ENCODE assay signal across 19 cellular contexts in the genomic region with DNA sequence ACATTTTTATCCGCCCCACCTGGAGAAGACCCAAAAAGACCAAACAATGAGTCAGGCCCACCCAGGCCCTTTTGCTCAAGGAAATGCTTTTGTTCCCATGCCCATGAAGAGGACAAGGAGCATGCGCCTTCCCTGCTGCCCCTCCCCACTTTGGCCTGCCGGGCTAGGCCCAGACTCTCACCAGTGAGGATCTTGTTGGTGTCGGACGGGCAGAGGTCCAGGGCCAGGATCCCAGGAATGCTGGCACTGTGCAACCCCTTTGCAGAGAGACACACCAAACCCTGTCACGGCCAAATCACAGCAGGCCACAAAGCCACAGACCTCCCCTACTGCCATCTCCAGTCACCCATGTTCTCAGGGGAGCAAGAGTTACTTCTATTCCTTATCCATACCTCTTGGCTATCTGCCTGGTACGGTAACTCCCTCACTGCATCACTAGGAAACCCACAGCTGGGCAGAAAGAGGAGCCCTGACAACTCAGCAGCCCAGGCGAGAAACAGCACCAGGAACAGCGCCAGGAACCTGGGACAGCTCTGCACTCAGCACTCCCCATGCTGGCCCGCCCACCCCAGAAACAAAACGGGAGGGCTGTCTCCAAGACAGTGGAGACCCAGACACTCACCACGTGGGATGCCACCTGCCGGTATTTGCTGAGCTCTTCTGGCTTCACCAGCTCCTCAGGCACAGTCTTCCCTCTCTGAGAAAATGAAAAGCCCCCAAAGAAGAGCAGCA. TPM values are rescaled to one million over a fixed set of nuclear protein-coding genes. Genes with fewer than 3 reads are reported as not detected.
DNase-seq lines count a peak whose midpoint lies in the region; ATAC-seq and TF ChIP-seq lines count a peak whose summit lies in the region.
"Had no signal": no experiment of that assay in that cellular context is flagged by ENCODE, and none has a peak within 500 bp of the region (broad histone marks: within the 10 kb centered on the region; RNA-seq: fewer than 3 reads in every experiment).

No MANE protein-coding gene starts in this region.

- CTCF ChIA-PET in T-cell (lab: Charles Lee), result interaction anchor here (1.0 to 2.2 kb wide), 7 partner anchors 9 to 69 kb away, joined by 3 to 14 read pairs (median 4); no protein-coding TSS in a partner anchor

- intact Hi-C loops in posterior cingulate gyrus (cut with DNase I), result no loop called here

- peaks cover 99% of the 10 kb centered on the region for H3K36me3 Mint-ChIP-seq in activated T-cell treated with anti-CD3 and anti-CD28 coated beads, Interleukin-2, amount 50 U/mL, for 24 hours (ENCODE audit: low read depth)
- H3K36me3 Mint-ChIP-seq in activated T-cell treated with anti-CD3 and anti-CD28 coated beads, Interleukin-2, amount 50 U/mL, for 4 hours (ENCODE audit: insufficient read depth), result peaks cover 55% of the 10 kb centered on the region
- H3K36me3 Mint-ChIP-seq in T-cell, result peaks cover 53% of the 10 kb centered on the region

- peaks cover 39% of the 10 kb centered on the region for H3K4me1 Mint-ChIP-seq in activated T-cell treated with anti-CD3 and anti-CD28 coated beads, Interleukin-2, amount 50 U/mL, for 24 hours (ENCODE audit: low read depth)
- H3K4me1 Mint-ChIP-seq in activated T-cell treated with anti-CD3 and anti-CD28 coated beads, Interleukin-2, amount 50 U/mL, for 4 hours (ENCODE audit: low read depth), result peaks cover 27% of the 10 kb centered on the region
- H3K4me1 Mint-ChIP-seq in T-cell, result peaks cover 32 to 34% (median 32%) of the 10 kb centered on the region in 3 donors

- no peak for TF ChIP-seq EP300 in Ishikawa (IDR thresholded peaks at IDR 0.05; ENCODE audit: borderline replicate concordance)

- no peak overlapping the region for H3K4me3 Mint-ChIP-seq in activated T-cell treated with anti-CD3 and anti-CD28 coated beads, Interleukin-2, amount 50 U/mL, for 24 hours
- H3K4me3 Mint-ChIP-seq in activated T-cell treated with anti-CD3 and anti-CD28 coated beads, Interleukin-2, amount 50 U/mL, for 4 hours, result no peak overlapping the region
- no peak overlapping the region for H3K4me3 Mint-ChIP-seq in T-cell

- no peaks in the 10 kb centered on the region for H3K9me3 Mint-ChIP-seq in activated T-cell treated with anti-CD3 and anti-CD28 coated beads, Interleukin-2, amount 50 U/mL, for 24 hours
- no peaks in the 10 kb centered on the region for H3K9me3 Mint-ChIP-seq in activated T-cell treated with anti-CD3 and anti-CD28 coated beads, Interleukin-2, amount 50 U/mL, for 4 hours
- no peaks in the 10 kb centered on the region for H3K9me3 Mint-ChIP-seq in T-cell

- DNase-seq in activated T-cell treated with anti-CD3 and anti-CD28 coated beads, Interleukin-2, amount 50 U/mL, for 24 hours, result no peak
- DNase-seq in activated T-cell treated with anti-CD3 and anti-CD28 coated beads, Interleukin-2, amount 50 U/mL, for 4 hours, result no peak
- DNase-seq in hippocampal formation (lab: John Stamatoyannopoulos, UW), result peak; percentile 23 to 51
- DNase-seq in posterior cingulate gyrus, result peak in 8 of 10 donors; percentile 63 to 95 (median 82)
- DNase-seq in DMS153 (lab: John Stamatoyannopoulos, UW), result no peak
- DNase-seq in activated gamma-delta T cell (lab: John Stamatoyannopoulos, UW), result no peak
- no peak for DNase-seq in T-cell
- DNase-seq: DMS 273 treated with DMSO at 0.1 percent for 48 hours, EL, H7, NCI-H1930, NCI-H2171 treated with DMSO at 0.1 percent for 48 hours, NCI-H774, SHP77 treated with DMSO at 0.1 percent for 48 hours had no signal

- no peaks in the 10 kb centered on the region for H3K27me3 Mint-ChIP-seq in activated T-cell treated with anti-CD3 and anti-CD28 coated beads, Interleukin-2, amount 50 U/mL, for 24 hours
- H3K27me3 Mint-ChIP-seq in activated T-cell treated with anti-CD3 and anti-CD28 coated beads, Interleukin-2, amount 50 U/mL, for 4 hours (ENCODE audit: low read depth), result no peaks in the 10 kb centered on the region
- no peaks in the 10 kb centered on the region for H3K27me3 Mint-ChIP-seq in T-cell

- no peak for ATAC-seq in activated T-cell treated with anti-CD3 and anti-CD28 coated beads, Interleukin-2, amount 50 U/mL, for 4 hours
- no peak for ATAC-seq in T-cell (replicated peaks in 1 of 4)
- ATAC-seq: HepG2, Panc1 had no signal

- peak overlapping the region; percentile 47 for H3K27ac Mint-ChIP-seq in activated T-cell treated with anti-CD3 and anti-CD28 coated beads, Interleukin-2, amount 50 U/mL, for 24 hours
- H3K27ac Mint-ChIP-seq in T-cell, result no peak overlapping the region

- POLR2A ChIA-PET in T-cell (lab: Charles Lee), result no interaction called here

- no peak for TF ChIP-seq RAD21 in Ishikawa (IDR thresholded peaks at IDR 0.05; ENCODE audit: low read depth)

TF ChIP-seq in Ishikawa, 13 proteins besides CTCF, POLR2A, EP300 and RAD21:
- TF ChIP-seq TCF12 (IDR thresholded peaks at IDR 0.05; ENCODE audit: low read depth), result no peak
- TF ChIP-seq, protein P1, sequence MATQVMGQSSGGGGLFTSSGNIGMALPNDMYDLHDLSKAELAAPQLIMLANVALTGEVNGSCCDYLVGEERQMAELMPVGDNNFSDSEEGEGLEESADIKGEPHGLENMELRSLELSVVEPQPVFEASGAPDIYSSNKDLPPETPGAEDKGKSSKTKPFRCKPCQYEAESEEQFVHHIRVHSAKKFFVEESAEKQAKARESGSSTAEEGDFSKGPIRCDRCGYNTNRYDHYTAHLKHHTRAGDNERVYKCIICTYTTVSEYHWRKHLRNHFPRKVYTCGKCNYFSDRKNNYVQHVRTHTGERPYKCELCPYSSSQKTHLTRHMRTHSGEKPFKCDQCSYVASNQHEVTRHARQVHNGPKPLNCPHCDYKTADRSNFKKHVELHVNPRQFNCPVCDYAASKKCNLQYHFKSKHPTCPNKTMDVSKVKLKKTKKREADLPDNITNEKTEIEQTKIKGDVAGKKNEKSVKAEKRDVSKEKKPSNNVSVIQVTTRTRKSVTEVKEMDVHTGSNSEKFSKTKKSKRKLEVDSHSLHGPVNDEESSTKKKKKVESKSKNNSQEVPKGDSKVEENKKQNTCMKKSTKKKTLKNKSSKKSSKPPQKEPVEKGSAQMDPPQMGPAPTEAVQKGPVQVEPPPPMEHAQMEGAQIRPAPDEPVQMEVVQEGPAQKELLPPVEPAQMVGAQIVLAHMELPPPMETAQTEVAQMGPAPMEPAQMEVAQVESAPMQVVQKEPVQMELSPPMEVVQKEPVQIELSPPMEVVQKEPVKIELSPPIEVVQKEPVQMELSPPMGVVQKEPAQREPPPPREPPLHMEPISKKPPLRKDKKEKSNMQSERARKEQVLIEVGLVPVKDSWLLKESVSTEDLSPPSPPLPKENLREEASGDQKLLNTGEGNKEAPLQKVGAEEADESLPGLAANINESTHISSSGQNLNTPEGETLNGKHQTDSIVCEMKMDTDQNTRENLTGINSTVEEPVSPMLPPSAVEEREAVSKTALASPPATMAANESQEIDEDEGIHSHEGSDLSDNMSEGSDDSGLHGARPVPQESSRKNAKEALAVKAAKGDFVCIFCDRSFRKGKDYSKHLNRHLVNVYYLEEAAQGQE (IDR thresholded peaks at IDR 0.05; ENCODE audit: low read depth), result peak; percentile 46; the same call in 1 of the 2 replicates

RNA-seq across cellular contexts. Expression of gene PRPF19, which starts 5.5 kb away (rescaled TPM):
- 100 to 1,000 TPM; 297 to 335 (median 311) TPM for total RNA-seq in activated T-cell treated with anti-CD3 and anti-CD28 coated beads, Interleukin-2, amount 50 U/mL, for 4 hours
- total RNA-seq in T-cell, result 100 to 1,000 TPM in 2 of 5 donors, 10 to 100 TPM in 3; 81.7 to 106 (median 96.9) TPM

RNA-seq across cellular contexts. Expression of gene TMEM109, which starts 13.1 kb away (rescaled TPM):
- 100 to 1,000 TPM; 184 to 216 (median 204) TPM for total RNA-seq in activated T-cell treated with anti-CD3 and anti-CD28 coated beads, Interleukin-2, amount 50 U/mL, for 4 hours
- 10 to 100 TPM; 55.6 to 82.1 (median 71.8) TPM for total RNA-seq in T-cell

RNA-seq across cellular contexts. Expression of gene TMEM132A, which starts 23.4 kb away (rescaled TPM):
- 1 to 10 TPM in 2 of 3 donors, under 1 TPM in 1; 0.84 to 1.4 (median 1.4) TPM for total RNA-seq in activated T-cell treated with anti-CD3 and anti-CD28 coated beads, Interleukin-2, amount 50 U/mL, for 4 hours
- 1 to 10 TPM in 2 of 5 donors, under 1 TPM in 1, not detected in 2; 0.23 to 1.6 (median 1.2) TPM for total RNA-seq in T-cell

RNA-seq across cellular contexts. Expression of gene ZP1, which starts 33.5 kb away (rescaled TPM):
- not detected for total RNA-seq in activated T-cell treated with anti-CD3 and anti-CD28 coated beads, Interleukin-2, amount 50 U/mL, for 4 hours
- 1 to 10 TPM in 1 of 5 donors, under 1 TPM in 1, not detected in 3; 0.20 to 1.0 TPM for total RNA-seq in T-cell
- total RNA-seq: H7, HepG2, NCI-H460 had no signal

RNA-seq across cellular contexts. Expression of gene PTGDR2, which starts 45.1 kb away (rescaled TPM):
- under 1 TPM; 0.23 to 0.45 (median 0.35) TPM for total RNA-seq in activated T-cell treated with anti-CD3 and anti-CD28 coated beads, Interleukin-2, amount 50 U/mL, for 4 hours
- total RNA-seq in T-cell, result 10 to 100 TPM in 1 of 5 donors, 1 to 10 TPM in 4; 1.6 to 23.1 (median 2.7) TPM
- total RNA-seq: A172, NCI-H460 had no signal

Comparison
In these comparisons a context has a peak if more than half of its experiments do, and no peak if none do; other contexts are left out.
1. DNase-seq: peak in hippocampal formation (2 of 2) and posterior cingulate gyrus (8 of 10); none in activated T-cell treated with anti-CD3 and anti-CD28 coated beads, Interleukin-2, amount 50 U/mL, for 24 hours (single experiment), activated T-cell treated with anti-CD3 and anti-CD28 coated beads, Interleukin-2, amount 50 U/mL, for 4 hours (single experiment), DMS153 (single experiment), activated gamma-delta T cell (single experiment) and T-cell (0 of 34).